Comparison of ENCODE assay signal across 17 cellular contexts in the genomic region with DNA sequence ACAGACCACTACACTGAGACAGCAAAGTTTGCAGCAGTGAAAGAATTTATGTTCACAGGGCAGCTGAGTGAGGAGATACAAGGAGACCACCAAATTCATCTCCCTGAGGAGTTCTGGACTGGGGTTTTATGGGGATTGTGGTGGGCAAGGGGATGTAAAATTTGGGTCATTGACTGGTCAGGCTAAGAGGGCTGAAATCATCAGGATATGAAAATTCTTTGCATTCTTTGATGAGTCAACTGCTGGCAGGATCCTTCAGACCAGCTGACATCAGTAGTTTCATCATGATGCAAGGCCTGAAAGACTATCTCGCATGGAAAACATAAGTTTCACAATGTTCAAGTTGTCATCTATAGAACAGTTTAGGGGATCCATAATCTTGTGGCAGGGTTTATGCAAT.
DNase-seq lines count a peak whose midpoint lies in the region; ATAC-seq and TF ChIP-seq lines count a peak whose summit lies in the region.
"Had no signal": no experiment of that assay in that cellular context is flagged by ENCODE, and none has a peak within 500 bp of the region (broad histone marks: within the 10 kb centered on the region; RNA-seq: fewer than 3 reads in every experiment).

No MANE protein-coding gene starts in this region.

- TF ChIP-seq CTCF in fibroblast of lung (conservative IDR thresholded peaks at IDR 0.05 in 1 of 2, IDR thresholded peaks at IDR 0.05 in 1 of 2; ENCODE audit: low read depth in 1 of 2, low read length in 2 of 2) (no peak), retinal pigment epithelial cell (conservative IDR thresholded peaks at IDR 0.05; ENCODE audit: low read depth, low read length) (no peak)

- H2AFZ ChIP-seq in fibroblast of lung (ENCODE audit: low read length), result no peak overlapping the region

- no peaks in the 10 kb centered on the region for H3K36me3 ChIP-seq in SJCRH30
- no peaks in the 10 kb centered on the region for H3K36me3 ChIP-seq in fibroblast of lung (ENCODE audit: control insufficient read depth, insufficient read depth, low read length)

- H4K20me1 ChIP-seq in fibroblast of lung (ENCODE audit: control insufficient read depth, extremely low read depth, insufficient read depth, low read length), result no peaks in the 10 kb centered on the region

- H3K27me3 ChIP-seq in SJCRH30, result no peaks in the 10 kb centered on the region
- H3K27me3 ChIP-seq in fibroblast of lung (ENCODE audit: control insufficient read depth, insufficient read depth, low read length), result no peaks in the 10 kb centered on the region

- H3K9me3 ChIP-seq in SJCRH30 (replicated peaks) (no peaks in the 10 kb centered on the region; the same call in 1 of the 2 replicates), fibroblast of lung (ENCODE audit: control insufficient read depth, insufficient read depth, low read depth, low read length) (no peaks in the 10 kb centered on the region)

- H3K27ac ChIP-seq in SJCRH30 (peak overlapping the region; percentile 73), fibroblast of lung (ENCODE audit: insufficient read depth, low read length) (no peak overlapping the region)
- H3K27ac ChIP-seq: C4-2B had no signal

- H3K4me3 ChIP-seq in SJCRH30 (no peak overlapping the region), fibroblast of lung (replicated peaks in 1 of 4; ENCODE audit: control extremely low read depth in 1 of 4, insufficient read depth in 1 of 4, low read depth in 3 of 4, low read length in 4 of 4) (no peak overlapping the region), retinal pigment epithelial cell (ENCODE audit: low read length) (no peak overlapping the region)

- DNase-seq in HuH-7 (ENCODE audit: low spot score), result peak; percentile 6
- peak; percentile 77 to 80 for DNase-seq in SJCRH30
- peak; percentile 77 to 81 for DNase-seq in fibroblast of lung (ENCODE audit: low read depth in 2 of 2)
- peak; percentile 29 for DNase-seq in retinal pigment epithelial cell (ENCODE audit: low read depth)
- no peak for DNase-seq in stimulated activated CD4-positive, alpha-beta T cell treated with anti-CD3 and anti-CD28 coated beads, Interleukin-2, amount 100 ng/mL, for 48 hours
- no peak for DNase-seq in NCI-H146 treated with DMSO at 0.1 percent for 48 hours (lab: John Stamatoyannopoulos, UW; ENCODE audit: unreplicated experiment)
- DNase-seq: activated CD4-positive, alpha-beta memory T cell treated with anti-CD3 and anti-CD28 coated beads for 36 hours; aorta; KG1; left colon; naive thymus-derived CD8-positive, alpha-beta T cell; NCI-H2029 treated with DMSO at 0.1 percent for 48 hours; NCI-H69; SHP77; stimulated activated CD4-positive, alpha-beta T cell treated with anti-CD3 and anti-CD28 coated beads, Interleukin-4, amount 100 ng/mL, for 1 hour had no signal

- H3K79me2 ChIP-seq in fibroblast of lung (ENCODE audit: control insufficient read depth, insufficient read depth, low read length), result no peaks in the 10 kb centered on the region

- no peak overlapping the region for H3K9ac ChIP-seq in fibroblast of lung (ENCODE audit: insufficient read depth, low read length)

- H3K4me2 ChIP-seq in fibroblast of lung (ENCODE audit: extremely low read depth, insufficient read depth, low read length), result no peak overlapping the region

- ATAC-seq in HG03439 (IDR thresholded peaks at IDR 0.05; ENCODE audit: unreplicated experiment), result no peak
- ATAC-seq: left colon; naive thymus-derived CD8-positive, alpha-beta T cell had no signal

- H3K4me1 ChIP-seq in SJCRH30 (peaks cover 25% of the 10 kb centered on the region), fibroblast of lung (ENCODE audit: control insufficient read depth, extremely low read depth, insufficient read depth, low read length) (no peaks in the 10 kb centered on the region)

Comparison
In these comparisons a context has a peak if more than half of its experiments do, and no peak if none do; other contexts are left out.
1. DNase-seq: peak in HuH-7 (single experiment), SJCRH30 (2 of 2), fibroblast of lung (2 of 2) and retinal pigment epithelial cell (single experiment); none in stimulated activated CD4-positive, alpha-beta T cell treated with anti-CD3 and anti-CD28 coated beads, Interleukin-2, amount 100 ng/mL, for 48 hours (0 of 2) and NCI-H146 treated with DMSO at 0.1 percent for 48 hours (single experiment).